ENCODE assay signal across 6 cellular contexts in genomic region chr1:62012095-62012494, GRCh38.
"Had no signal": no experiment of that assay in that cellular context is flagged by ENCODE, and none has a peak within 500 bp of the region (broad histone marks: within the 10 kb centered on the region; RNA-seq: fewer than 3 reads in every experiment).

No MANE protein-coding gene starts in this region.

- DNase-seq: H9, HCEC 1CT, KBM-7 had no signal

- H2AFZ ChIP-seq: GM23338 had no signal

- ATAC-seq: GM23338, HepG2 had no signal

- H3K27ac ChIP-seq: HL-60 had no signal

- H3K4me3 ChIP-seq: GM23338 had no signal

- H3K4me2 ChIP-seq: GM23338 had no signal
